Comparison of ENCODE assay signal across 11 cellular contexts in the genomic region with DNA sequence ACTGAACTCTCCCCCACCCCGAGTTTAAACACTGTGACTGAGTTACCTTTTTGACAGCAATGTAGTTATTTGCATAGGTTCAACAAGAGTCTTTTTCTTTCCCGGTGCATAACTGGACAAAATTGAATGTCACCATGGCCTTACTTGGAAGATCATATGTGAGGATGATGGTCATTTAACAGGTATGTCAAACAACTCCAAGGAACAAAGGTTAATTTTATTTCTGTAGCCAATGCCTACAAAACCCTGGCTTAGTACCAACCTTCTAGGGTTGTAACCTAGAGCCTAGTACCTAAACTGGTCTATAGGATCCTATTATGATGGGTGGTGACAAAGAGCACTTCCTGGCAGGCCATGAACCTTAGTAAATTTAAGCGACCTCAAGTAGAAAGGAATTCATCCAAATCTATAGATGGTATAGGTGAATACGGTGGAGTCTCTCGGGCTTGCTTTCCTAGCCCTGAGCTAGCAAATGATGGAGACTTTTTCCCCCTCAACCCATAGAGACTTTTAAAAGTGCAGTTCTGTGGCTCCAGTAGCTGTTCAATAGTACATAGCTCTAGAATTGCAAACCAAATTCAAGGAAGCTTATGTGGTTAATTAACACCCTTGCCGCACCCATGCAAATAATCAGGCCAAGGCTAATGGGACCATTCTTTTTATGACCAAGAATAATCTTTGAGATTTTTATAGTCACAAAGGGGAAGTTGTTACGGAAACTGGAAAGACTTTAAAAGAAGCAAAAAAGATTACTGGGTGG.
A peak's percentile ranks its signal among the peaks of the same experiment; 100 is the strongest.
DNase-seq lines count a peak whose midpoint lies in the region; ATAC-seq and TF ChIP-seq lines count a peak whose summit lies in the region.
"Had no signal": no experiment of that assay in that cellular context is flagged by ENCODE, and none has a peak within 500 bp of the region (broad histone marks: within the 10 kb centered on the region; RNA-seq: fewer than 3 reads in every experiment).

No MANE protein-coding gene starts in this region.

- H3K36me3 Mint-ChIP-seq in naive B cell = peaks cover 0 to 6% of the 10 kb centered on the region in 2 donors

- H3K9me3 Mint-ChIP-seq in naive B cell = no peaks in the 10 kb centered on the region

- no peaks in the 10 kb centered on the region for H3K9me3 ChIP-seq in breast epithelium
- H3K9me3 ChIP-seq: psoas muscle had no signal

- peak overlapping the region; percentile 3 to 83 (median 72) for H3K4me3 Mint-ChIP-seq in naive B cell

- no peak for TF ChIP-seq CTCF in breast epithelium (IDR thresholded peaks at IDR 0.05)

- H3K4me1 ChIP-seq in breast epithelium = no peaks in the 10 kb centered on the region
- H3K4me1 ChIP-seq: psoas muscle had no signal

- no peak overlapping the region for H3K27ac ChIP-seq in breast epithelium
- H3K27ac ChIP-seq: psoas muscle had no signal

- no peak overlapping the region for H3K4me3 ChIP-seq in breast epithelium
- H3K4me3 ChIP-seq: psoas muscle had no signal

- H3K4me1 Mint-ChIP-seq in naive B cell = peaks cover 58 to 95% (median 70%) of the 10 kb centered on the region in 3 donors

- TF ChIP-seq POLR2A in breast epithelium (IDR thresholded peaks at IDR 0.05) = no peak

- DNase-seq in naive B cell (peak; percentile 33), CD1c-positive myeloid dendritic cell (ENCODE audit: extremely low spot score) (no peak), islet precursor cell (no peak), breast epithelium (ENCODE audit: low spot score in 2 of 2) (no peak), GM19240 (ENCODE audit: insufficient read length, low spot score) (no peak)
- DNase-seq: activated CD4-positive, alpha-beta T cell treated with anti-CD3 and anti-CD28 coated beads, Interleukin-2, amount 50 U/mL, for 1 hour; NCI-H2029 treated with DMSO at 0.1 percent for 48 hours; psoas muscle had no signal

- ATAC-seq in GM18868 (IDR thresholded peaks at IDR 0.05; ENCODE audit: unreplicated experiment) (peak; percentile 48), GM21717 (IDR thresholded peaks at IDR 0.05; ENCODE audit: unreplicated experiment) (peak; percentile 42), HG03442 (IDR thresholded peaks at IDR 0.05; ENCODE audit: unreplicated experiment) (peak; percentile 55), naive B cell (ENCODE audit: low read depth in 2 of 2) (peak; percentile 54 to 69)
- ATAC-seq: psoas muscle had no signal

- intact Hi-C loops in breast epithelium (cut with DNase I; ENCODE audit: low total_unique reads) = no loop called here

- no peaks in the 10 kb centered on the region for H3K27me3 ChIP-seq in breast epithelium

- H3K36me3 ChIP-seq in breast epithelium = no peaks in the 10 kb centered on the region

- no peaks in the 10 kb centered on the region for H3K27me3 Mint-ChIP-seq in naive B cell

- H3K27ac Mint-ChIP-seq in naive B cell = peak overlapping the region; percentile 3 to 90 (median 74)
